7 cellular contexts compared by ENCODE assay signal in the genomic region with DNA sequence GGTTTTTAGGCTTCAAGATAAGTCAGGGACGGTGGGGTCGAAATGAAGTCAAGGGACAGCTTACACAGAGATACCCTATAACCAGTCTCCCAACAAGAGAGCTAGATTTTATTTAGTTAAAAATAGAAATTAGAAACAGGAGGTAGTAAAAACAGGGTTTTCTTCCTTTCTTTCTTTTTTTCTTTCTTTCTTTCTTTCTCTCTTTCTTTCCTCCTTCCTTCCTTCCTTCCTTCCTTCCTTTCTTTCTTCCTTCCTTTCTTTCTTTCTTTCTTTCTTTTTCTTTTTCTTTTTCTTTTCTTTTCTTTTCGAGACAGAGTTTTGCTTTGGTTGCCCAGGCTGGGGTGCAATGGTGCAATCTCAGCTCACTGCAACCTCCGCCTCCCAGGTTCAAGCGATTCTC. TPM values are rescaled to one million over a fixed set of nuclear protein-coding genes. Genes with fewer than 3 reads are reported as not detected.
"Had no signal": no experiment of that assay in that cellular context is flagged by ENCODE, and none has a peak within 500 bp of the region (broad histone marks: within the 10 kb centered on the region; RNA-seq: fewer than 3 reads in every experiment).

No MANE protein-coding gene starts in this region.

RNA-seq across cellular contexts. Expression of a gene that starts 5.8 kb away (rescaled TPM):
- total RNA-seq: M059J, Right ventricle myocardium inferior, RPMI7951, SJCRH30, SK-MEL-5 had no signal

RNA-seq across cellular contexts. Expression of a gene that starts 17.2 kb away (rescaled TPM):
- total RNA-seq: M059J, PC-3, Right ventricle myocardium inferior, RPMI7951, SJCRH30, SK-MEL-5, T-cell had no signal

RNA-seq across cellular contexts. Expression of a gene that starts 42.3 kb away (rescaled TPM):
- total RNA-seq: M059J, PC-3, Right ventricle myocardium inferior, RPMI7951, SJCRH30, SK-MEL-5, T-cell had no signal

RNA-seq across cellular contexts. Expression of a gene that starts 43.1 kb away (rescaled TPM):
- total RNA-seq: Right ventricle myocardium inferior, RPMI7951, SJCRH30, SK-MEL-5, T-cell had no signal

RNA-seq across cellular contexts. Expression of a gene that starts 44.7 kb away (rescaled TPM):
- total RNA-seq: M059J, PC-3, Right ventricle myocardium inferior, RPMI7951, SK-MEL-5, T-cell had no signal
